18 cellular contexts compared by ENCODE assay signal in genomic region chr16:80776856-80777255, GRCh38. TPM values are rescaled to one million over a fixed set of nuclear protein-coding genes. Genes with fewer than 3 reads are reported as not detected.
DNase-seq lines count a peak whose midpoint lies in the region; TF ChIP-seq lines count a peak whose summit lies in the region.
"Had no signal": no experiment of that assay in that cellular context is flagged by ENCODE, and none has a peak within 500 bp of the region (broad histone marks: within the 10 kb centered on the region; RNA-seq: fewer than 3 reads in every experiment).

No MANE protein-coding gene starts in this region.

- no peaks in the 10 kb centered on the region for H3K9me3 ChIP-seq in mammary epithelial cell (replicated peaks; ENCODE audit: insufficient read depth, low read length)
- H3K9me3 ChIP-seq: A549 had no signal

- H3K4me3 ChIP-seq in mammary epithelial cell (replicated peaks in 1 of 3; ENCODE audit: insufficient read depth in 1 of 3, low read depth in 2 of 3, low read length in 3 of 3) = no peak overlapping the region
- H3K4me3 ChIP-seq: A549; BLaER1 treated with 17β-estradiol and CSF1 and Interleukin-3, amounts not matched to agents 10 nM and 100 nM; GM12878 had no signal

- H3K4me3 Mint-ChIP-seq in MCF 10A (ENCODE audit: unreplicated experiment) = peak overlapping the region; percentile 37
- H3K4me3 Mint-ChIP-seq: B cell; CD4-positive, alpha-beta T cell; CD8-positive, alpha-beta T cell had no signal

- WGBS in mammary epithelial cell (ENCODE audit: low coverage, missing lambda C conversion rate) = 80% methylated on average over 19 of the region's 19 CpGs

- H3K27me3 Mint-ChIP-seq in MCF 10A (ENCODE audit: insufficient read depth, unreplicated experiment) = no peaks in the 10 kb centered on the region
- H3K27me3 Mint-ChIP-seq: B cell; CD4-positive, alpha-beta T cell had no signal

- no peaks in the 10 kb centered on the region for H3K4me1 Mint-ChIP-seq in MCF 10A (ENCODE audit: insufficient read depth, unreplicated experiment)
- H3K4me1 Mint-ChIP-seq: B cell had no signal

- in situ Hi-C loops in mammary epithelial cell (cut with MboI; ENCODE audit: low sequenced_read_pairs in 2 of 2) = no loop called here

- dilution Hi-C loops in mammary epithelial cell (cut with HindIII; ENCODE audit: low sequenced_read_pairs) = no loop called here

- no peak overlapping the region for H2AFZ ChIP-seq in mammary epithelial cell (ENCODE audit: low read depth, low read length)

- POLR2A ChIA-PET in MCF 10A (lab: Yijun Ruan, JAX) = no interaction called here

- CTCF ChIA-PET in MCF 10A (lab: Yijun Ruan, JAX) (interaction anchor here (0.7 kb wide), 1 partner anchor 8 kb away, joined by 3 read pairs; no protein-coding TSS in a partner anchor), mammary epithelial cell (lab: Charles Lee; ENCODE audit: low non-redundant PET) (no interaction called here)

- no peak overlapping the region for H3K27ac Mint-ChIP-seq in MCF 10A (ENCODE audit: low read depth, unreplicated experiment)
- H3K27ac Mint-ChIP-seq: B cell; CD4-positive, alpha-beta T cell; CD8-positive, alpha-beta T cell had no signal

- H3K9me3 Mint-ChIP-seq in MCF 10A (ENCODE audit: unreplicated experiment) = peaks cover 12% of the 10 kb centered on the region

- no peaks in the 10 kb centered on the region for H3K36me3 Mint-ChIP-seq in MCF 10A (ENCODE audit: insufficient read depth, unreplicated experiment)

- H3K79me2 ChIP-seq in mammary epithelial cell (ENCODE audit: insufficient read depth, low read length) = no peaks in the 10 kb centered on the region

- H3K4me1 ChIP-seq in mammary epithelial cell (ENCODE audit: insufficient read depth, low read length) = no peaks in the 10 kb centered on the region
- H3K4me1 ChIP-seq: A549, Caco-2 had no signal

- TF ChIP-seq CTCF in MCF 10A (IDR thresholded peaks at IDR 0.05; ENCODE audit: unreplicated experiment) (no peak), mammary epithelial cell (conservative IDR thresholded peaks at IDR 0.05 in 1 of 2, IDR thresholded peaks at IDR 0.05 in 1 of 2; ENCODE audit: extremely low read depth in 1 of 2, insufficient read depth in 1 of 2, low read depth in 1 of 2, low read length in 2 of 2) (no peak)

- no peaks in the 10 kb centered on the region for H3K27me3 ChIP-seq in mammary epithelial cell (ENCODE audit: insufficient read depth, low read length)
- H3K27me3 ChIP-seq: BLaER1 treated with 17β-estradiol and CSF1 and Interleukin-3, amounts not matched to agents 10 nM and 100 nM had no signal

- H3K9ac ChIP-seq in mammary epithelial cell (ENCODE audit: insufficient read depth, low read length) = no peak overlapping the region
- H3K9ac ChIP-seq: BLaER1 treated with 17β-estradiol and CSF1 and Interleukin-3, amounts not matched to agents 10 nM and 100 nM had no signal

- intact Hi-C loops in MCF 10A (cut with micrococcal nuclease) (no loop called here), mammary epithelial cell (cut with micrococcal nuclease) (no loop called here), head of caudate nucleus (cut with DNase I) (no loop called here)

- DNase-seq in MCF 10A (ENCODE audit: unreplicated experiment) (no peak), mammary epithelial cell (no peak), M059J (ENCODE audit: low read depth) (peak; percentile 65), pons (ENCODE audit: low spot score) (no peak), head of caudate nucleus (no peak)
- DNase-seq: AML-193; Caco-2; Calu3; CD4-positive, alpha-beta T cell; CD8-positive, alpha-beta T cell; DMS79 treated with DMSO at 0.1 percent for 48 hours; GDM1 had no signal

- H3K4me2 ChIP-seq in mammary epithelial cell (ENCODE audit: insufficient read depth, low read depth, low read length) = no peak overlapping the region
- H3K4me2 ChIP-seq: A549; BLaER1 treated with 17β-estradiol and CSF1 and Interleukin-3, amounts not matched to agents 10 nM and 100 nM had no signal

- no peak overlapping the region for H3K27ac ChIP-seq in mammary epithelial cell (ENCODE audit: insufficient read depth, low read depth, low read length)
- H3K27ac ChIP-seq: 22Rv1; A549; BLaER1 treated with 17β-estradiol and CSF1 and Interleukin-3, amounts not matched to agents 10 nM and 100 nM; C4-2B had no signal

- H4K20me1 ChIP-seq in mammary epithelial cell (ENCODE audit: insufficient read depth, low read length) = no peaks in the 10 kb centered on the region

- no peaks in the 10 kb centered on the region for H3K36me3 ChIP-seq in mammary epithelial cell (ENCODE audit: insufficient read depth, low read length)

- BruUV-seq in MCF 10A (replicated peaks; lab: Mats Ljungman, UMichigan) = no TSS peak
- BruUV-seq in mammary epithelial cell (replicated peaks; lab: Mats Ljungman, UMichigan) = no TSS peak

RNA-seq across cellular contexts. Expression of gene CDYL2, which starts 27.5 kb away (rescaled TPM):
- total RNA-seq in MCF 10A (2022) (7.1 and 7.4 TPM in 2 replicates), mammary epithelial cell (1 to 10 TPM; 1.3 to 3.2 TPM)
- polyA plus RNA-seq in mammary epithelial cell = 0.11 TPM
- polyA minus RNA-seq in mammary epithelial cell = not detected
- 10.1 and 11.1 TPM in 2 replicates for total RNA-seq in M059J (2014; rRNA removed; shearing (Covaris generic))
